In genomic region chr6:43911354-43911624, GRCh38 we compare ENCODE assay signal across 21 cellular contexts.
DNase-seq lines count a peak whose midpoint lies in the region; ATAC-seq, FAIRE-seq and TF ChIP-seq lines count a peak whose summit lies in the region.
"Had no signal": no experiment of that assay in that cellular context is flagged by ENCODE, and none has a peak within 500 bp of the region (broad histone marks: within the 10 kb centered on the region; RNA-seq: fewer than 3 reads in every experiment).

No MANE protein-coding gene starts in this region.

- TF ChIP-seq RAD21 in A549 (conservative IDR thresholded peaks at IDR 0.05 in 1 of 2, IDR thresholded peaks at IDR 0.05 in 1 of 2): no peak

- H3K9me3 ChIP-seq in A549 (no peaks in the 10 kb centered on the region), H9 (ENCODE audit: control insufficient read depth, low read depth, low read length) (no peaks in the 10 kb centered on the region), astrocyte (ENCODE audit: insufficient read depth, low read depth, low read length) (no peaks in the 10 kb centered on the region)
- H3K9me3 ChIP-seq: body of pancreas, psoas muscle had no signal

- no peaks in the 10 kb centered on the region for H3K23me2 ChIP-seq in H9 (ENCODE audit: insufficient read length, low read depth, low read length, poor library complexity, severe bottlenecking)

- no peaks in the 10 kb centered on the region for H3K79me2 ChIP-seq in H9 (ENCODE audit: insufficient read depth, low read length)
- H3K79me2 ChIP-seq in astrocyte (ENCODE audit: insufficient read depth, low read length): no peaks in the 10 kb centered on the region
- no peaks in the 10 kb centered on the region for H3K79me2 ChIP-seq in mesendoderm (ENCODE audit: control insufficient read depth, insufficient read depth, low read length)

- H3K4ac ChIP-seq in H9 (ENCODE audit: low read depth, low read length) (no peak overlapping the region), mesendoderm (ENCODE audit: low read depth, low read length) (peak overlapping the region; percentile 46)

- H4K8ac ChIP-seq in H9 (replicated peaks; ENCODE audit: insufficient read length, low read depth, low read length) (no peak overlapping the region), mesendoderm (ENCODE audit: low read depth, low read length) (no peak overlapping the region)

- H3K56ac ChIP-seq in H9 (ENCODE audit: insufficient read length, low read depth, low read length) (no peak overlapping the region), mesendoderm (ENCODE audit: low read length) (peak overlapping the region; percentile 27)

- no peak overlapping the region for H3K23ac ChIP-seq in H9 (ENCODE audit: insufficient read length, low read depth, low read length)
- H3K23ac ChIP-seq in mesendoderm (ENCODE audit: low read length): no peak overlapping the region

- CTCF ChIA-PET in A549 (lab: Yijun Ruan, JAX): interaction anchor here (1.3 to 1.6 kb wide), 2 partner anchors 16 to 142 kb away, joined by 3 read pairs; partner anchors contain the start of gene VEGFA
- CTCF ChIA-PET in activated CD4-positive, alpha-beta T cell treated with anti-CD3 and anti-CD28 coated beads for 36 hours (lab: Charles Lee): no interaction called here

- no peak overlapping the region for H4K91ac ChIP-seq in H9 (ENCODE audit: insufficient read length, low read depth, low read length)

- H3K4me3 Mint-ChIP-seq in H9 (peak overlapping the region in 1 of 2 experiments; percentile 7; a peak in 1 of 5 replicates), astrocyte (ENCODE audit: unreplicated experiment) (no peak overlapping the region), immature natural killer cell (no peak overlapping the region)
- no peak overlapping the region for H3K4me3 Mint-ChIP-seq in activated CD4-positive, alpha-beta T cell treated with anti-CD3 and anti-CD28 coated beads for 36 hours
- H3K4me3 Mint-ChIP-seq: activated naive CD8-positive, alpha-beta T cell treated with anti-CD3 and anti-CD28 coated beads for 36 hours; activated T-helper 1 cell treated with anti-CD3 and anti-CD28 coated beads, Interleukin-12 subunit alpha, Interleukin-12 subunit beta, Interleukin-2, Interleukin-4 antibody, amounts not matched to agents 30 ng/mL and 10 ng/mL and 1 ng/mL, durations not matched to agents 14 hours and 24 hours and 36 hours; CD4-positive, alpha-beta T cell; mesothelial cell of epicardium had no signal

- H2BK12ac ChIP-seq in H9 (ENCODE audit: insufficient read length, low read depth, low read length): no peak overlapping the region

- POLR2A ChIA-PET in A549 (lab: Yijun Ruan, JAX): no interaction called here
- POLR2A ChIA-PET in activated CD4-positive, alpha-beta T cell treated with anti-CD3 and anti-CD28 coated beads for 36 hours (lab: Charles Lee): no interaction called here

- TF ChIP-seq POLR2A in A549 (IDR thresholded peaks at IDR 0.05; ENCODE audit: low read length): no peak

- H2AFZ ChIP-seq in H9 (ENCODE audit: low read length): no peak overlapping the region
- no peak overlapping the region for H2AFZ ChIP-seq in astrocyte (ENCODE audit: low read depth, low read length)

- H3K4me1 ChIP-seq in A549: peaks cover 55% of the 10 kb centered on the region
- peaks cover 3% of the 10 kb centered on the region; the same call in 1 of the 2 replicates for H3K4me1 ChIP-seq in H9 (ENCODE audit: insufficient read depth, low read length)
- peaks cover 17% of the 10 kb centered on the region for H3K4me1 ChIP-seq in astrocyte (ENCODE audit: insufficient read depth, low read length)
- H3K4me1 ChIP-seq in mesendoderm (ENCODE audit: control insufficient read depth, low read depth, low read length): peaks cover 1% of the 10 kb centered on the region
- H3K4me1 ChIP-seq: psoas muscle had no signal

- no peaks in the 10 kb centered on the region for H3K36me3 Mint-ChIP-seq in H9 (ENCODE audit: insufficient read depth in 1 of 3, low read depth in 3 of 3)
- peaks cover 1% of the 10 kb centered on the region for H3K36me3 Mint-ChIP-seq in astrocyte (ENCODE audit: low read depth, unreplicated experiment)
- no peaks in the 10 kb centered on the region for H3K36me3 Mint-ChIP-seq in activated CD4-positive, alpha-beta T cell treated with anti-CD3 and anti-CD28 coated beads for 36 hours (ENCODE audit: low read depth)
- H3K36me3 Mint-ChIP-seq in immature natural killer cell: no peaks in the 10 kb centered on the region
- H3K36me3 Mint-ChIP-seq: activated naive CD8-positive, alpha-beta T cell treated with anti-CD3 and anti-CD28 coated beads for 36 hours; mesothelial cell of epicardium had no signal

- H2BK120ac ChIP-seq in H9 (ENCODE audit: low read depth, low read length, poor library complexity, severe bottlenecking) (no peak overlapping the region), mesendoderm (ENCODE audit: low read depth, low read length) (no peak overlapping the region)

- DNase-seq in A549 (ENCODE audit: low read depth in 1 of 2, low spot score in 1 of 2) (no peak), H9 (no peak), astrocyte (ENCODE audit: low read depth) (no peak), mesendoderm (no peak), GM03348 (ENCODE audit: low spot score) (no peak), immature natural killer cell (no peak)
- DNase-seq in activated CD4-positive, alpha-beta T cell treated with anti-CD3 and anti-CD28 coated beads for 36 hours: no peak
- DNase-seq: activated CD4-positive, CD25-positive, alpha-beta regulatory T cell treated with anti-CD3 and anti-CD28 coated beads, Interleukin-2, amount 50 U/mL, for 72 hours; activated naive CD8-positive, alpha-beta T cell treated with anti-CD3 and anti-CD28 coated beads for 36 hours; CD4-positive, alpha-beta T cell; cortex of kidney; GOT3; kidney glomerular epithelial cell; NCI-H1694 treated with DMSO at 0.1 percent for 48 hours; stimulated activated CD4-positive, alpha-beta T cell treated with anti-CD3 and anti-CD28 coated beads, Interleukin-4, amount 100 ng/mL, for 24 hours had no signal

- H3K27ac ChIP-seq in A549: peak overlapping the region; percentile 88 to 96
- H3K27ac ChIP-seq in H9 (ENCODE audit: insufficient read length, low read depth, low read length): no peak overlapping the region
- H3K27ac ChIP-seq in astrocyte (ENCODE audit: low read depth, low read length): no peak overlapping the region
- peak overlapping the region; percentile 50 for H3K27ac ChIP-seq in mesendoderm (ENCODE audit: low read depth, low read length)
- H3K27ac ChIP-seq: psoas muscle had no signal

- intact Hi-C loops in activated CD4-positive, alpha-beta T cell treated with anti-CD3 and anti-CD28 coated beads for 36 hours (cut with DNase I, micrococcal nuclease): no loop called here

- H4K5ac ChIP-seq in H9 (ENCODE audit: insufficient read length, low read depth, low read length): no peak overlapping the region
- no peak overlapping the region for H4K5ac ChIP-seq in mesendoderm (ENCODE audit: low read length)

- no peaks in the 10 kb centered on the region; a peak in 2 of 5 replicates for H3K9me3 Mint-ChIP-seq in H9
- H3K9me3 Mint-ChIP-seq in astrocyte (ENCODE audit: unreplicated experiment): peaks cover 4% of the 10 kb centered on the region
- H3K9me3 Mint-ChIP-seq in activated CD4-positive, alpha-beta T cell treated with anti-CD3 and anti-CD28 coated beads for 36 hours (ENCODE audit: low read depth): no peaks in the 10 kb centered on the region
- no peaks in the 10 kb centered on the region for H3K9me3 Mint-ChIP-seq in immature natural killer cell
- H3K9me3 Mint-ChIP-seq: activated naive CD8-positive, alpha-beta T cell treated with anti-CD3 and anti-CD28 coated beads for 36 hours; activated T-helper 1 cell treated with anti-CD3 and anti-CD28 coated beads, Interleukin-12 subunit alpha, Interleukin-12 subunit beta, Interleukin-2, Interleukin-4 antibody, amounts not matched to agents 30 ng/mL and 10 ng/mL and 1 ng/mL, durations not matched to agents 14 hours and 24 hours and 36 hours; CD4-positive, alpha-beta T cell; mesothelial cell of epicardium had no signal

- H3K36me3 ChIP-seq in astrocyte (ENCODE audit: insufficient read depth, low read length) (no peaks in the 10 kb centered on the region), mesendoderm (ENCODE audit: control insufficient read depth, insufficient read depth, low read length) (no peaks in the 10 kb centered on the region)

- TF ChIP-seq EP300 in A549 (IDR thresholded peaks at IDR 0.05): no peak

- H2AK5ac ChIP-seq in H9 (ENCODE audit: insufficient read length, low read length) (no peak overlapping the region), mesendoderm (ENCODE audit: low read length) (no peak overlapping the region)

- no peak for FAIRE-seq in A549 (lab: Jason Lieb, UNC)
- no peak for FAIRE-seq in astrocyte (lab: Jason Lieb, UNC)
- FAIRE-seq: small intestine had no signal

- no peak overlapping the region for H3K14ac ChIP-seq in H9 (ENCODE audit: insufficient read depth, low read length)

- TF ChIP-seq CTCF in A549 (IDR thresholded peaks at IDR 0.05) (no peak), H9 (conservative IDR thresholded peaks at IDR 0.05) (no peak), astrocyte (IDR thresholded peaks at IDR 0.05; ENCODE audit: insufficient read depth, low read depth, low read length) (no peak)

- H2BK20ac ChIP-seq in H9 (ENCODE audit: low read depth, low read length, poor library complexity, severe bottlenecking): no peak overlapping the region

- H2BK15ac ChIP-seq in H9 (ENCODE audit: low read depth, low read length) (no peak overlapping the region), mesendoderm (replicated peaks; ENCODE audit: low read depth) (no peak overlapping the region)

- no peaks in the 10 kb centered on the region for H4K20me1 ChIP-seq in H9 (ENCODE audit: control insufficient read depth, insufficient read depth, insufficient read length)
- H4K20me1 ChIP-seq in astrocyte (ENCODE audit: insufficient read depth, low read length): no peaks in the 10 kb centered on the region

- peak overlapping the region; percentile 73 for H3K4me2 ChIP-seq in A549
- H3K4me2 ChIP-seq in H9 (ENCODE audit: insufficient read depth, insufficient read length, low read length): no peak overlapping the region
- peak overlapping the region; percentile 20 for H3K4me2 ChIP-seq in astrocyte (ENCODE audit: low read length)
- H3K4me2 ChIP-seq in mesendoderm (ENCODE audit: low read length): no peak overlapping the region

- H3K27me3 Mint-ChIP-seq in H9 (ENCODE audit: low read depth) (no peaks in the 10 kb centered on the region; the same call in 1 of the 2 replicates), astrocyte (ENCODE audit: low read depth, unreplicated experiment) (peaks cover 18% of the 10 kb centered on the region), immature natural killer cell (ENCODE audit: low read depth in 3 of 3) (peaks cover 0 to 3% (median 2%) of the 10 kb centered on the region in 3 donors)
- peaks cover 2% of the 10 kb centered on the region for H3K27me3 Mint-ChIP-seq in activated CD4-positive, alpha-beta T cell treated with anti-CD3 and anti-CD28 coated beads for 36 hours
- H3K27me3 Mint-ChIP-seq: activated naive CD8-positive, alpha-beta T cell treated with anti-CD3 and anti-CD28 coated beads for 36 hours; CD4-positive, alpha-beta T cell had no signal

- H3K79me1 ChIP-seq in H9 (ENCODE audit: insufficient read depth, low read depth, low read length, poor library complexity, severe bottlenecking) (no peaks in the 10 kb centered on the region), mesendoderm (ENCODE audit: low read length) (no peaks in the 10 kb centered on the region)

- no peak overlapping the region for H3T11ph ChIP-seq in H9 (ENCODE audit: low read length)

- ATAC-seq in A549 (no peak), GM21526 (IDR thresholded peaks at IDR 0.05; ENCODE audit: low FRiP score, unreplicated experiment) (no peak)
- ATAC-seq in activated CD4-positive, alpha-beta T cell treated with anti-CD3 and anti-CD28 coated beads for 36 hours: no peak
- ATAC-seq: body of pancreas, psoas muscle had no signal

- H2BK5ac ChIP-seq in H9 (ENCODE audit: insufficient read length, low read length) (no peak overlapping the region), mesendoderm (ENCODE audit: low read length) (no peak overlapping the region)

- no peak overlapping the region for H3K9ac ChIP-seq in H9 (ENCODE audit: extremely low read depth, insufficient read length, low read length)
- no peak overlapping the region for H3K9ac ChIP-seq in astrocyte (ENCODE audit: low read length)
- no peak overlapping the region for H3K9ac ChIP-seq in mesendoderm (ENCODE audit: low read length)

- H3K4me3 ChIP-seq in A549 (no peak overlapping the region; the same call in 2 of the 3 replicates), astrocyte (ENCODE audit: insufficient read depth, low read depth, low read length) (no peak overlapping the region), mesendoderm (ENCODE audit: low read length) (no peak overlapping the region)
- H3K4me3 ChIP-seq: body of pancreas, psoas muscle had no signal

- H3K18ac ChIP-seq in H9 (ENCODE audit: insufficient read length, low read depth, low read length): no peak overlapping the region
- peak overlapping the region; percentile 46 for H3K18ac ChIP-seq in mesendoderm (ENCODE audit: low read length)

- WGBS in A549 (ENCODE audit: missing lambda C conversion rate): 84% methylated on average over 3 of the region's 4 CpGs
- no CpG with 5 or more reads among the region's 4 CpGs for WGBS in H9 (ENCODE audit: extremely low coverage, insufficient read length, low lambda C conversion rate)
- WGBS in mesendoderm (ENCODE audit: extremely low coverage, insufficient coverage, low lambda C conversion rate): no CpG with 5 or more reads among the region's 4 CpGs

- H3K4me1 Mint-ChIP-seq in H9: peaks cover 38 to 50% of the 10 kb centered on the region in 2 experiments
- peaks cover 42% of the 10 kb centered on the region for H3K4me1 Mint-ChIP-seq in astrocyte (ENCODE audit: low read depth, unreplicated experiment)
- no peaks in the 10 kb centered on the region for H3K4me1 Mint-ChIP-seq in activated CD4-positive, alpha-beta T cell treated with anti-CD3 and anti-CD28 coated beads for 36 hours
- no peaks in the 10 kb centered on the region for H3K4me1 Mint-ChIP-seq in immature natural killer cell
- H3K4me1 Mint-ChIP-seq: activated naive CD8-positive, alpha-beta T cell treated with anti-CD3 and anti-CD28 coated beads for 36 hours had no signal

- no peaks in the 10 kb centered on the region for H3K27me3 ChIP-seq in H9 (ENCODE audit: insufficient read depth, low read length)
- H3K27me3 ChIP-seq in astrocyte (ENCODE audit: insufficient read depth, low read length): no peaks in the 10 kb centered on the region
- H3K27me3 ChIP-seq in mesendoderm (ENCODE audit: insufficient read depth, low read length, poor library complexity): no peaks in the 10 kb centered on the region
- H3K27me3 ChIP-seq: body of pancreas had no signal

- peak overlapping the region; percentile 7 to 82 (median 20); a peak in 4 of 7 replicates for H3K27ac Mint-ChIP-seq in H9
- peak overlapping the region; percentile 99 for H3K27ac Mint-ChIP-seq in astrocyte (ENCODE audit: unreplicated experiment)
- H3K27ac Mint-ChIP-seq in activated CD4-positive, alpha-beta T cell treated with anti-CD3 and anti-CD28 coated beads for 36 hours: no peak overlapping the region
- H3K27ac Mint-ChIP-seq in immature natural killer cell: no peak overlapping the region
- H3K27ac Mint-ChIP-seq: activated naive CD8-positive, alpha-beta T cell treated with anti-CD3 and anti-CD28 coated beads for 36 hours; activated T-helper 1 cell treated with anti-CD3 and anti-CD28 coated beads, Interleukin-12 subunit alpha, Interleukin-12 subunit beta, Interleukin-2, Interleukin-4 antibody, amounts not matched to agents 30 ng/mL and 10 ng/mL and 1 ng/mL, durations not matched to agents 14 hours and 24 hours and 36 hours; CD4-positive, alpha-beta T cell; mesothelial cell of epicardium had no signal

Comparison
In these comparisons a context has a peak if more than half of its experiments do, and no peak if none do; other contexts are left out.
1. H3K27ac ChIP-seq: peak in A549 (2 of 2) and mesendoderm (single experiment); none in H9 (single experiment) and astrocyte (single experiment).
2. H3K4me2 ChIP-seq: peak in A549 (single experiment) and astrocyte (single experiment); none in H9 (single experiment) and mesendoderm (single experiment).
3. H3K27ac Mint-ChIP-seq: peak in H9 (3 of 3) and astrocyte (single experiment); none in activated CD4-positive, alpha-beta T cell treated with anti-CD3 and anti-CD28 coated beads for 36 hours (single experiment) and immature natural killer cell (0 of 6).